ENCODE assay signal across 2 cellular contexts in genomic region chr10:73968101-73968515, GRCh38.
TF ChIP-seq lines count a peak whose summit lies in the region.

No MANE protein-coding gene starts in this region.

TF ChIP-seq in IMR-90, 13 proteins besides CTCF, POLR2A, EP300 and RAD21:
- TF ChIP-seq CHD1 (IDR thresholded peaks at IDR 0.05; ENCODE audit: low read depth, low read length) (no peak), SMC3 (IDR thresholded peaks at IDR 0.05; ENCODE audit: low read depth, low read length) (no peak), BHLHE40 (IDR thresholded peaks at IDR 0.05; ENCODE audit: low read depth, low read length) (no peak), FOS (IDR thresholded peaks at IDR 0.05; ENCODE audit: low read depth, low read length) (no peak)

TF ChIP-seq in endothelial cell of umbilical vein, 7 proteins besides CTCF, POLR2A, EP300 and RAD21:
- TF ChIP-seq POLR2AphosphoS5 (IDR thresholded peaks at IDR 0.05; ENCODE audit: insufficient read depth, low read depth, low read length) (no peak), MYC (IDR thresholded peaks at IDR 0.05; ENCODE audit: low read depth, low read length) (no peak), EZH2 (IDR thresholded peaks at IDR 0.05; ENCODE audit: borderline replicate concordance, low read depth, low read length, severe bottlenecking) (no peak), FOS (IDR thresholded peaks at IDR 0.05; ENCODE audit: borderline replicate concordance, insufficient read depth, low read length) (no peak), JUN (IDR thresholded peaks at IDR 0.05; ENCODE audit: borderline replicate concordance, insufficient read depth, insufficient read length, low read depth) (no peak), GATA2 (IDR thresholded peaks at IDR 0.05; ENCODE audit: insufficient read depth, insufficient read length, low read depth, low read length) (no peak)
- TF ChIP-seq, protein P1, sequence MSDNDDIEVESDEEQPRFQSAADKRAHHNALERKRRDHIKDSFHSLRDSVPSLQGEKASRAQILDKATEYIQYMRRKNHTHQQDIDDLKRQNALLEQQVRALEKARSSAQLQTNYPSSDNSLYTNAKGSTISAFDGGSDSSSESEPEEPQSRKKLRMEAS (IDR thresholded peaks at IDR 0.05; ENCODE audit: insufficient read depth, insufficient read length): no peak
